Comparison of ENCODE assay signal across 1 cellular context in the genomic region with DNA sequence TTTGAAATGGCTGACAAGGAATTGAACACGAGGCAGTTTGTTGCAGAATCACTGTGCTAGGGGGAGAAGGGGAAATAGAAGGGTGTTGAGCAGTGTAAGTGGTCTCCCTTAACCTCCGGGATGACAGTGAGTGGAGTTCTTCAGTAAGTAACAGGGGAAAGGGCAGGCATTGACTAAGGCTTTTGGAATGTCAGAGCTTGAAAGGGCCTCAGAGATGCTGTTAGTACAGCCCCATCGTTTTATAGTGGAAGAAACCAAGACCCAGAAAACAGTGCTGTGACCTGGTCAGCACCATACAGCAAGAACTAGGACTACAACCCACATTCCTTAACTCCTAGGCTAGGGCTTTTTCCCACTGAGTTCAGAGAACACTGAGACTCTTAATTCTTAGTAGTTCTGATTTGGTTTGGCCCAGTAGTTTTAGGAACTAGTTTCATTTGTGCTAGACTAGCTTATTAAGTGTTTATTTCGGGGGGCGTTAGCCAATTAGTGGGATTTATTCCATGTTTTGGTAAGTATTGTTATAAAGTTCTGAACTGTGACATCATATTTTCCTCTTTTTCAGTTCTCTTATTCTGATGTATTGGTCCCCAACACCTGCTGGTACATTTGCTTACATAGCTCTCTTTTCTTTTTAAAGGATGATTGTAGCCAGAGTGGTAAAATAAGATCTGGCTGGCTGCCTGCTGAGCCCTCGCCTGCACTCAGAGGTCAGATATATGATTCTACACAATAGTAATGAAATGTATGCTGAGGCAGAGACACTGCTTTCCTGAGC.
TF ChIP-seq lines count a peak whose summit lies in the region.

No MANE protein-coding gene starts in this region.

TF ChIP-seq in A549, 52 proteins besides CTCF, POLR2A, EP300 and RAD21 (continued from another document):
- TF ChIP-seq SREBF2 (IDR thresholded peaks at IDR 0.05) (no peak), MYC (IDR thresholded peaks at IDR 0.05; ENCODE audit: borderline replicate concordance, low read length) (no peak)
- TF ChIP-seq, protein P1, sequence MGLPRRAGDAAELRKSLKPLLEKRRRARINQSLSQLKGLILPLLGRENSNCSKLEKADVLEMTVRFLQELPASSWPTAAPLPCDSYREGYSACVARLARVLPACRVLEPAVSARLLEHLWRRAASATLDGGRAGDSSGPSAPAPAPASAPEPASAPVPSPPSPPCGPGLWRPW (IDR thresholded peaks at IDR 0.05), result no peak
